Comparison of ENCODE assay signal across 8 cellular contexts in genomic region chr19:38209671-38210457, GRCh38. TPM values are rescaled to one million over a fixed set of nuclear protein-coding genes. Genes with fewer than 3 reads are reported as not detected.
DNase-seq lines count a peak whose midpoint lies in the region; ATAC-seq, FAIRE-seq and TF ChIP-seq lines count a peak whose summit lies in the region.

No MANE protein-coding gene starts in this region.

- H3K9me3 Mint-ChIP-seq in MCF 10A (ENCODE audit: unreplicated experiment): no peaks in the 10 kb centered on the region

- H3K27ac ChIP-seq in keratinocyte (ENCODE audit: control insufficient read depth, insufficient read depth, low read length): no peak overlapping the region
- H3K27ac ChIP-seq in stomach: peak overlapping the region; percentile 10 to 77 (median 66)

- TF ChIP-seq POLR2A in stomach (IDR thresholded peaks at IDR 0.05): no peak

- WGBS in stomach, 5 donors: 3 to 11% (median 8%) methylated on average over 29 to 30 of the region's 30 CpGs

- ATAC-seq in HG02870 (IDR thresholded peaks at IDR 0.05; ENCODE audit: unreplicated experiment): no peak
- no peak for ATAC-seq in HG03460 (IDR thresholded peaks at IDR 0.05; ENCODE audit: unreplicated experiment)

- peak overlapping the region; percentile 33 for H2AFZ ChIP-seq in keratinocyte (ENCODE audit: control insufficient read depth, low read length)

- H3K4me1 ChIP-seq in keratinocyte (ENCODE audit: control insufficient read depth, extremely low read depth, insufficient read depth, low read length) (peaks cover 14% of the 10 kb centered on the region), stomach (peaks cover 25 to 31% (median 29%) of the 10 kb centered on the region in 4 donors)

- peak overlapping the region; percentile 73 for H3K27ac Mint-ChIP-seq in MCF 10A (ENCODE audit: low read depth, unreplicated experiment)

- no TSS peak for BruUV-seq in MCF 10A (replicated peaks; lab: Mats Ljungman, UMichigan)

- peaks cover 7% of the 10 kb centered on the region for H3K27me3 ChIP-seq in keratinocyte (ENCODE audit: control insufficient read depth, extremely low read depth, insufficient read depth, low read length)
- H3K27me3 ChIP-seq in stomach: peaks cover 7 to 74% (median 37%) of the 10 kb centered on the region in 3 donors

- CTCF ChIA-PET in MCF 10A (lab: Yijun Ruan, JAX): interaction anchor here (0.6 to 1.1 kb wide), 4 partner anchors 74 to 389 kb away, joined by 3 to 4 read pairs (median 3); no protein-coding TSS in a partner anchor

- intact Hi-C loops in MCF 10A (cut with micrococcal nuclease): no loop called here
- intact Hi-C loops in stomach (cut with DNase I; ENCODE audit: low total_unique reads): no loop called here

- dilution Hi-C loops in keratinocyte (cut with MboI; ENCODE audit: extremely low pct_ligation_motif_present, low sequenced_read_pairs): no loop called here

- H3K9me3 ChIP-seq in keratinocyte (ENCODE audit: control insufficient read depth, low read depth, low read length) (no peaks in the 10 kb centered on the region), stomach (no peaks in the 10 kb centered on the region)

- POLR2A ChIA-PET in MCF 10A (lab: Yijun Ruan, JAX): no interaction called here

- peak overlapping the region; percentile 72 for H3K4me2 ChIP-seq in keratinocyte (ENCODE audit: control insufficient read depth, extremely low read depth, insufficient read depth, low read depth, low read length)

- no peak for TF ChIP-seq EP300 in stomach (IDR thresholded peaks at IDR 0.05)

- no peaks in the 10 kb centered on the region for H4K20me1 ChIP-seq in keratinocyte (ENCODE audit: control insufficient read depth, extremely low read depth, insufficient read depth, low read length)

- peak; percentile 92 for DNase-seq in LHCN-M2 (ENCODE audit: low read depth)
- peak; percentile 35 for DNase-seq in MCF 10A (ENCODE audit: unreplicated experiment)
- DNase-seq in keratinocyte (ENCODE audit: low read depth, low spot score): no peak
- DNase-seq in stomach: peak; percentile 49
- no peak for DNase-seq in stimulated activated naive CD4-positive, alpha-beta T cell treated with Interleukin-2 at 50 U/mL for 16 hours (lab: John Stamatoyannopoulos, UW)
- DNase-seq in GM13976 (ENCODE audit: low spot score): no peak

- H3K36me3 Mint-ChIP-seq in MCF 10A (ENCODE audit: insufficient read depth, unreplicated experiment): peaks cover 24% of the 10 kb centered on the region

- no peak for FAIRE-seq in keratinocyte (lab: Jason Lieb, UNC)

- no peaks in the 10 kb centered on the region for H3K79me2 ChIP-seq in keratinocyte (ENCODE audit: control insufficient read depth, insufficient read depth, low read length)

- H3K4me3 Mint-ChIP-seq in MCF 10A (ENCODE audit: unreplicated experiment): peak overlapping the region; percentile 44

- in situ Hi-C loops in GM13976 (cut with MboI; ENCODE audit: low sequenced_read_pairs, unreplicated experiment): no loop called here

- no peak overlapping the region for H3K9ac ChIP-seq in keratinocyte (ENCODE audit: control insufficient read depth, extremely low read depth, insufficient read depth, low read length)

- H3K4me3 ChIP-seq in keratinocyte (ENCODE audit: control insufficient read depth in 2 of 3, extremely low read depth in 1 of 3, insufficient read depth in 2 of 3, low read depth in 1 of 3, low read length in 3 of 3) (peak overlapping the region in 1 of 3 experiments; percentile 56), stomach (peak overlapping the region; percentile 8 to 22 (median 19))

- peaks cover 2% of the 10 kb centered on the region for H3K9me1 ChIP-seq in keratinocyte (ENCODE audit: control insufficient read depth, extremely low read depth, insufficient read depth, low read length)

- TF ChIP-seq CTCF in MCF 10A (IDR thresholded peaks at IDR 0.05; ENCODE audit: unreplicated experiment) (no peak), keratinocyte (optimal IDR thresholded peaks at IDR 0.05 in 1 of 3, IDR thresholded peaks at IDR 0.05 in 1 of 3, conservative IDR thresholded peaks at IDR 0.05 in 1 of 3; ENCODE audit: extremely low read depth in 1 of 3, insufficient read depth in 2 of 3, low read length in 3 of 3) (no peak), stomach (IDR thresholded peaks at IDR 0.05) (no peak), GM13976 (IDR thresholded peaks at IDR 0.05; ENCODE audit: borderline replicate concordance, control extremely low read depth, extremely low read depth, insufficient read depth, missing control alignments) (no peak)

- no peaks in the 10 kb centered on the region for H3K27me3 Mint-ChIP-seq in MCF 10A (ENCODE audit: insufficient read depth, unreplicated experiment)

- peaks cover 3 to 5% of the 10 kb centered on the region in 2 experiments for H3K36me3 ChIP-seq in keratinocyte (ENCODE audit: control insufficient read depth in 2 of 2, extremely low read depth in 1 of 2, insufficient read depth in 2 of 2, low read length in 2 of 2)
- peaks cover 3 to 27% (median 23%) of the 10 kb centered on the region in 4 donors for H3K36me3 ChIP-seq in stomach

- H3K4me1 Mint-ChIP-seq in MCF 10A (ENCODE audit: insufficient read depth, unreplicated experiment): peaks cover 18% of the 10 kb centered on the region

RNA-seq across cellular contexts. Expression of gene DPF1, which starts 14.2 kb away (rescaled TPM):
- 13.8 and 14.1 TPM in 2 replicates for total RNA-seq in LHCN-M2 (2014; rRNA removed)
- 9.3 TPM for polyA plus RNA-seq in LHCN-M2 (2012)
- 1.0 and 1.2 TPM in 2 replicates for total RNA-seq in MCF 10A (2022)
- 1.5 to 1.9 TPM (median 1.8 TPM) in 3 replicates for polyA plus RNA-seq in keratinocyte
- 1.3 TPM for polyA plus RNA-seq in keratinocyte (2011; ENCODE audit: low read depth)
- 0.78 and 2.1 TPM in 2 replicates for polyA plus RNA-seq in keratinocyte (2011; cell fraction: cytosol; rRNA removed)
- polyA plus RNA-seq in keratinocyte (2011; cell fraction: nucleus; rRNA removed): 3.4 and 3.5 TPM in 2 replicates
- polyA plus RNA-seq in keratinocyte (2012; ENCODE audit: low replicate concordance): 0.71 and 1.9 TPM in 2 replicates
- polyA minus RNA-seq in keratinocyte: 1.3 to 2.4 TPM (median 2.0 TPM) in 3 replicates
- 2.9 TPM for polyA minus RNA-seq in keratinocyte (2011; cell fraction: cytosol; rRNA and poly(A)+ RNA removed)
- polyA minus RNA-seq in keratinocyte (2011; cell fraction: nucleus; rRNA and poly(A)+ RNA removed): 0.84 and 0.93 TPM in 2 replicates
- total RNA-seq in stomach: not detected
- under 1 TPM in 2 of 3 donors, not detected in 1; 0.12 to 0.43 TPM for polyA plus RNA-seq in stomach

RNA-seq across cellular contexts. Expression of gene PPP1R14A, which starts 46.3 kb away (rescaled TPM):
- total RNA-seq in LHCN-M2 (2014; rRNA removed): not detected in 2 replicates
- polyA plus RNA-seq in LHCN-M2 (2012): 0.69 TPM
- total RNA-seq in MCF 10A (2022): not detected in 2 replicates
- 2.6 to 3.1 TPM (median 2.7 TPM) in 3 replicates for polyA plus RNA-seq in keratinocyte
- 1.6 TPM for polyA plus RNA-seq in keratinocyte (2011; ENCODE audit: low read depth)
- 0.79 and 3.3 TPM in 2 replicates for polyA plus RNA-seq in keratinocyte (2011; cell fraction: cytosol; rRNA removed)
- 1.3 and 1.4 TPM in 2 replicates for polyA plus RNA-seq in keratinocyte (2011; cell fraction: nucleus; rRNA removed)
- 0.75 and 5.7 TPM in 2 replicates for polyA plus RNA-seq in keratinocyte (2012; ENCODE audit: low replicate concordance)
- polyA minus RNA-seq in keratinocyte: 0.43 TPM in 1 of 3 replicates, not detected in the others
- polyA minus RNA-seq in keratinocyte (2011; cell fraction: cytosol; rRNA and poly(A)+ RNA removed): 5.9 TPM
- polyA minus RNA-seq in keratinocyte (2011; cell fraction: nucleus; rRNA and poly(A)+ RNA removed): not detected in 2 replicates
- 100 to 1,000 TPM in 1 of 5 donors, 10 to 100 TPM in 3, 1 to 10 TPM in 1; 8.8 to 197 (median 31.6) TPM for total RNA-seq in stomach
- polyA plus RNA-seq in stomach: 100 to 1,000 TPM in 1 of 3 donors, 10 to 100 TPM in 2; 53.2 to 138 (median 54.9) TPM

RNA-seq across cellular contexts. Expression of gene SPINT2, which starts 54.5 kb away (rescaled TPM):
- 0.06 and 0.46 TPM in 2 replicates for total RNA-seq in LHCN-M2 (2014; rRNA removed)
- polyA plus RNA-seq in LHCN-M2 (2012): 0.94 TPM
- total RNA-seq in MCF 10A (2022): 277 and 333 TPM in 2 replicates
- 362 to 472 TPM (median 363 TPM) in 3 replicates for polyA plus RNA-seq in keratinocyte
- polyA plus RNA-seq in keratinocyte (2011; ENCODE audit: low read depth): 293 TPM
- polyA plus RNA-seq in keratinocyte (2011; cell fraction: cytosol; rRNA removed): 250 and 352 TPM in 2 replicates
- polyA plus RNA-seq in keratinocyte (2011; cell fraction: nucleus; rRNA removed): 891 and 980 TPM in 2 replicates
- 601 and 646 TPM in 2 replicates for polyA plus RNA-seq in keratinocyte (2012; ENCODE audit: low replicate concordance)
- 182 to 293 TPM (median 269 TPM) in 3 replicates for polyA minus RNA-seq in keratinocyte
- 465 TPM for polyA minus RNA-seq in keratinocyte (2011; cell fraction: cytosol; rRNA and poly(A)+ RNA removed)
- 290 and 325 TPM in 2 replicates for polyA minus RNA-seq in keratinocyte (2011; cell fraction: nucleus; rRNA and poly(A)+ RNA removed)
- 1,000 to 10,000 TPM in 1 of 5 donors, 100 to 1,000 TPM in 2, 10 to 100 TPM in 2; 29.8 to 1,508 (median 255) TPM for total RNA-seq in stomach
- 100 to 1,000 TPM in 2 of 3 donors, 10 to 100 TPM in 1; 54.5 to 255 (median 184) TPM for polyA plus RNA-seq in stomach

Comparison
In these comparisons a context has a peak if more than half of its experiments do, and no peak if none do; other contexts are left out.
1. DNase-seq: peak in LHCN-M2 (single experiment), MCF 10A (single experiment) and stomach (single experiment); none in keratinocyte (single experiment), stimulated activated naive CD4-positive, alpha-beta T cell treated with Interleukin-2 at 50 U/mL for 16 hours (single experiment) and GM13976 (single experiment).
2. RNA of gene SPINT2, which starts 54.5 kb away (total RNA-seq): 277 to 333 TPM in MCF 10A and 29.8 to 1,508 TPM in stomach; 0.06 to 0.46 TPM in LHCN-M2; every median in the first group is over 10 times any median in the second.